ENCODE assay signal across 1 cellular context in the genomic region with DNA sequence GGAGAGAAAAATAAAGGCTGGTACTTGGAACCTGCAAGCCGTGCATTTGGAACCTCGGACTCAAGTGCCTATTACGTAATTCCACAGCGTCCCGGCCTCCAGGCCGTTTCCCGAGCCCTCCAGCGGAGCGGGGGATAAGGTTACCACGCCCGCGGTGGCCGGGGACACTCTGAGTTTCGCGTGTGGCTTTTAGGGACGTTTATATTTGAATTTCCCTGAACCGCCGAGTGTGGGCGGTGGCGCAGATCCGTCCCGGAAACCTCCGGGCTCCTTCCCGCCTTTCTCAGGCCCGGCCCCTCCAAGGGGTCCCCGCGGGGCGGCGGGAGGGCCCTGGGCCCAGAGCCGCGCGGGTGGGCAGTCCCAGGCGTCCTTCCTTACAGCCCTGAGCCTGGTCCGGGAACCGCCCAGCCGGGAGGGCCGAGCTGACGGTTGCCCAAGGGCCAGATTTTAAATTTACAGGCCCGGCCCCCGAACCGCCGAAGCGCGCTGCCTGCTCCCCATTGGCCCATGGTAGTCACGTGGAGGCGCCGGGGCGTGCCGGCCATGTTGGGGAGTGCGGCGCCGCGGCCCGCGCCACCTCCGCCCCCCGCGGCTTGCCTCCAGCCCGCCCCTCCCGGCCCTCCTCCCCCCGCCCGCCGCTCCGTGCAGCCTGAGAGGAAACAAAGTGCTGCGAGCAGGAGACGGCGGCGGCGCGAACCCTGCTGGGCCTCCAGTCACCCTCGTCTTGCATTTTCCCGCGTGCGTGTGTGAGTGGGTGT.
TF ChIP-seq lines count a peak whose summit lies in the region.

A gene with protein sequence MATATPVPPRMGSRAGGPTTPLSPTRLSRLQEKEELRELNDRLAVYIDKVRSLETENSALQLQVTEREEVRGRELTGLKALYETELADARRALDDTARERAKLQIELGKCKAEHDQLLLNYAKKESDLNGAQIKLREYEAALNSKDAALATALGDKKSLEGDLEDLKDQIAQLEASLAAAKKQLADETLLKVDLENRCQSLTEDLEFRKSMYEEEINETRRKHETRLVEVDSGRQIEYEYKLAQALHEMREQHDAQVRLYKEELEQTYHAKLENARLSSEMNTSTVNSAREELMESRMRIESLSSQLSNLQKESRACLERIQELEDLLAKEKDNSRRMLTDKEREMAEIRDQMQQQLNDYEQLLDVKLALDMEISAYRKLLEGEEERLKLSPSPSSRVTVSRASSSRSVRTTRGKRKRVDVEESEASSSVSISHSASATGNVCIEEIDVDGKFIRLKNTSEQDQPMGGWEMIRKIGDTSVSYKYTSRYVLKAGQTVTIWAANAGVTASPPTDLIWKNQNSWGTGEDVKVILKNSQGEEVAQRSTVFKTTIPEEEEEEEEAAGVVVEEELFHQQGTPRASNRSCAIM (plus strand): TSS at position 638 of the 758 bp plus-strand sequence. CDS start 373 bp downstream, outside the sequence.

TF ChIP-seq in HepG2, 621 proteins besides CTCF, POLR2A, EP300 and RAD21 (continued from another document and continues in another):
- TF ChIP-seq, protein P1, sequence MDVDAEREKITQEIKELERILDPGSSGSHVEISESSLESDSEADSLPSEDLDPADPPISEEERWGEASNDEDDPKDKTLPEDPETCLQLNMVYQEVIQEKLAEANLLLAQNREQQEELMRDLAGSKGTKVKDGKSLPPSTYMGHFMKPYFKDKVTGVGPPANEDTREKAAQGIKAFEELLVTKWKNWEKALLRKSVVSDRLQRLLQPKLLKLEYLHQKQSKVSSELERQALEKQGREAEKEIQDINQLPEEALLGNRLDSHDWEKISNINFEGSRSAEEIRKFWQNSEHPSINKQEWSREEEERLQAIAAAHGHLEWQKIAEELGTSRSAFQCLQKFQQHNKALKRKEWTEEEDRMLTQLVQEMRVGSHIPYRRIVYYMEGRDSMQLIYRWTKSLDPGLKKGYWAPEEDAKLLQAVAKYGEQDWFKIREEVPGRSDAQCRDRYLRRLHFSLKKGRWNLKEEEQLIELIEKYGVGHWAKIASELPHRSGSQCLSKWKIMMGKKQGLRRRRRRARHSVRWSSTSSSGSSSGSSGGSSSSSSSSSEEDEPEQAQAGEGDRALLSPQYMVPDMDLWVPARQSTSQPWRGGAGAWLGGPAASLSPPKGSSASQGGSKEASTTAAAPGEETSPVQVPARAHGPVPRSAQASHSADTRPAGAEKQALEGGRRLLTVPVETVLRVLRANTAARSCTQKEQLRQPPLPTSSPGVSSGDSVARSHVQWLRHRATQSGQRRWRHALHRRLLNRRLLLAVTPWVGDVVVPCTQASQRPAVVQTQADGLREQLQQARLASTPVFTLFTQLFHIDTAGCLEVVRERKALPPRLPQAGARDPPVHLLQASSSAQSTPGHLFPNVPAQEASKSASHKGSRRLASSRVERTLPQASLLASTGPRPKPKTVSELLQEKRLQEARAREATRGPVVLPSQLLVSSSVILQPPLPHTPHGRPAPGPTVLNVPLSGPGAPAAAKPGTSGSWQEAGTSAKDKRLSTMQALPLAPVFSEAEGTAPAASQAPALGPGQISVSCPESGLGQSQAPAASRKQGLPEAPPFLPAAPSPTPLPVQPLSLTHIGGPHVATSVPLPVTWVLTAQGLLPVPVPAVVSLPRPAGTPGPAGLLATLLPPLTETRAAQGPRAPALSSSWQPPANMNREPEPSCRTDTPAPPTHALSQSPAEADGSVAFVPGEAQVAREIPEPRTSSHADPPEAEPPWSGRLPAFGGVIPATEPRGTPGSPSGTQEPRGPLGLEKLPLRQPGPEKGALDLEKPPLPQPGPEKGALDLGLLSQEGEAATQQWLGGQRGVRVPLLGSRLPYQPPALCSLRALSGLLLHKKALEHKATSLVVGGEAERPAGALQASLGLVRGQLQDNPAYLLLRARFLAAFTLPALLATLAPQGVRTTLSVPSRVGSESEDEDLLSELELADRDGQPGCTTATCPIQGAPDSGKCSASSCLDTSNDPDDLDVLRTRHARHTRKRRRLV (CRISPR knock-in tag; IDR thresholded peaks at IDR 0.05): peak; percentile 88; the same call in 1 of the 2 replicates
- TF ChIP-seq, protein P2, sequence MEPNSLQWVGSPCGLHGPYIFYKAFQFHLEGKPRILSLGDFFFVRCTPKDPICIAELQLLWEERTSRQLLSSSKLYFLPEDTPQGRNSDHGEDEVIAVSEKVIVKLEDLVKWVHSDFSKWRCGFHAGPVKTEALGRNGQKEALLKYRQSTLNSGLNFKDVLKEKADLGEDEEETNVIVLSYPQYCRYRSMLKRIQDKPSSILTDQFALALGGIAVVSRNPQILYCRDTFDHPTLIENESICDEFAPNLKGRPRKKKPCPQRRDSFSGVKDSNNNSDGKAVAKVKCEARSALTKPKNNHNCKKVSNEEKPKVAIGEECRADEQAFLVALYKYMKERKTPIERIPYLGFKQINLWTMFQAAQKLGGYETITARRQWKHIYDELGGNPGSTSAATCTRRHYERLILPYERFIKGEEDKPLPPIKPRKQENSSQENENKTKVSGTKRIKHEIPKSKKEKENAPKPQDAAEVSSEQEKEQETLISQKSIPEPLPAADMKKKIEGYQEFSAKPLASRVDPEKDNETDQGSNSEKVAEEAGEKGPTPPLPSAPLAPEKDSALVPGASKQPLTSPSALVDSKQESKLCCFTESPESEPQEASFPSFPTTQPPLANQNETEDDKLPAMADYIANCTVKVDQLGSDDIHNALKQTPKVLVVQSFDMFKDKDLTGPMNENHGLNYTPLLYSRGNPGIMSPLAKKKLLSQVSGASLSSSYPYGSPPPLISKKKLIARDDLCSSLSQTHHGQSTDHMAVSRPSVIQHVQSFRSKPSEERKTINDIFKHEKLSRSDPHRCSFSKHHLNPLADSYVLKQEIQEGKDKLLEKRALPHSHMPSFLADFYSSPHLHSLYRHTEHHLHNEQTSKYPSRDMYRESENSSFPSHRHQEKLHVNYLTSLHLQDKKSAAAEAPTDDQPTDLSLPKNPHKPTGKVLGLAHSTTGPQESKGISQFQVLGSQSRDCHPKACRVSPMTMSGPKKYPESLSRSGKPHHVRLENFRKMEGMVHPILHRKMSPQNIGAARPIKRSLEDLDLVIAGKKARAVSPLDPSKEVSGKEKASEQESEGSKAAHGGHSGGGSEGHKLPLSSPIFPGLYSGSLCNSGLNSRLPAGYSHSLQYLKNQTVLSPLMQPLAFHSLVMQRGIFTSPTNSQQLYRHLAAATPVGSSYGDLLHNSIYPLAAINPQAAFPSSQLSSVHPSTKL (CRISPR knock-in tag; IDR thresholded peaks at IDR 0.05): peak; percentile 63
- TF ChIP-seq, protein P3, sequence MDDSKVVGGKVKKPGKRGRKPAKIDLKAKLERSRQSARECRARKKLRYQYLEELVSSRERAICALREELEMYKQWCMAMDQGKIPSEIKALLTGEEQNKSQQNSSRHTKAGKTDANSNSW (CRISPR knock-in tag; IDR thresholded peaks at IDR 0.05; ENCODE audit: borderline replicate concordance): no peak
- TF ChIP-seq SMYD3 (CRISPR knock-in tag; IDR thresholded peaks at IDR 0.05) (no peak), ZNF724P (CRISPR knock-in tag; IDR thresholded peaks at IDR 0.05; ENCODE audit: borderline replicate concordance) (peak; percentile 45; the same call in 1 of the 2 replicates), ZBTB42 (CRISPR knock-in tag; IDR thresholded peaks at IDR 0.05) (no peak), HNRNPH1 (optimal IDR thresholded peaks at IDR 0.05; ENCODE audit: low read depth, low read length) (no peak), ZNF20 (CRISPR knock-in tag; IDR thresholded peaks at IDR 0.05) (0 out of 2 replicates have a peak, but pooled peaks have one; percentile 84), ASH2L (IDR thresholded peaks at IDR 0.05; ENCODE audit: insufficient read length, low read depth, low read length) (peak; percentile 57), FOXA1 (IDR thresholded peaks at IDR 0.05) (no peak), FOXA1 (CRISPR knock-in tag; IDR thresholded peaks at IDR 0.05) (no peak), ZNF878 (CRISPR knock-in tag; IDR thresholded peaks at IDR 0.05) (no peak; the same call in 1 of the 2 replicates), FOXM1 (CRISPR knock-in tag; IDR thresholded peaks at IDR 0.05) (peak; percentile 85; the same call in 1 of the 2 replicates), U2AF2 (IDR thresholded peaks at IDR 0.05; ENCODE audit: low read depth, low read length) (no peak), POLR2AphosphoS2 (IDR thresholded peaks at IDR 0.05; ENCODE audit: low read depth, low read length) (no peak), MTF2 (CRISPR knock-in tag; IDR thresholded peaks at IDR 0.05; ENCODE audit: borderline replicate concordance) (no peak), GATAD1 (CRISPR knock-in tag; IDR thresholded peaks at IDR 0.05) (peak; percentile 40; the same call in 1 of the 2 replicates), ZNF556 (CRISPR knock-in tag; IDR thresholded peaks at IDR 0.05; ENCODE audit: borderline replicate concordance) (no peak), THAP11 (CRISPR knock-in tag; IDR thresholded peaks at IDR 0.05) (peak; percentile 63), FOSL2 (CRISPR knock-in tag; IDR thresholded peaks at IDR 0.05) (peak; percentile 37; the same call in 1 of the 2 replicates), CHCHD3 (CRISPR knock-in tag; IDR thresholded peaks at IDR 0.05) (no peak), HMG20A (CRISPR knock-in tag; IDR thresholded peaks at IDR 0.05; ENCODE audit: borderline replicate concordance) (no peak; the same call in 1 of the 2 replicates), MAFF (IDR thresholded peaks at IDR 0.05; ENCODE audit: low read depth, low read length) (no peak)
- TF ChIP-seq, protein P4, sequence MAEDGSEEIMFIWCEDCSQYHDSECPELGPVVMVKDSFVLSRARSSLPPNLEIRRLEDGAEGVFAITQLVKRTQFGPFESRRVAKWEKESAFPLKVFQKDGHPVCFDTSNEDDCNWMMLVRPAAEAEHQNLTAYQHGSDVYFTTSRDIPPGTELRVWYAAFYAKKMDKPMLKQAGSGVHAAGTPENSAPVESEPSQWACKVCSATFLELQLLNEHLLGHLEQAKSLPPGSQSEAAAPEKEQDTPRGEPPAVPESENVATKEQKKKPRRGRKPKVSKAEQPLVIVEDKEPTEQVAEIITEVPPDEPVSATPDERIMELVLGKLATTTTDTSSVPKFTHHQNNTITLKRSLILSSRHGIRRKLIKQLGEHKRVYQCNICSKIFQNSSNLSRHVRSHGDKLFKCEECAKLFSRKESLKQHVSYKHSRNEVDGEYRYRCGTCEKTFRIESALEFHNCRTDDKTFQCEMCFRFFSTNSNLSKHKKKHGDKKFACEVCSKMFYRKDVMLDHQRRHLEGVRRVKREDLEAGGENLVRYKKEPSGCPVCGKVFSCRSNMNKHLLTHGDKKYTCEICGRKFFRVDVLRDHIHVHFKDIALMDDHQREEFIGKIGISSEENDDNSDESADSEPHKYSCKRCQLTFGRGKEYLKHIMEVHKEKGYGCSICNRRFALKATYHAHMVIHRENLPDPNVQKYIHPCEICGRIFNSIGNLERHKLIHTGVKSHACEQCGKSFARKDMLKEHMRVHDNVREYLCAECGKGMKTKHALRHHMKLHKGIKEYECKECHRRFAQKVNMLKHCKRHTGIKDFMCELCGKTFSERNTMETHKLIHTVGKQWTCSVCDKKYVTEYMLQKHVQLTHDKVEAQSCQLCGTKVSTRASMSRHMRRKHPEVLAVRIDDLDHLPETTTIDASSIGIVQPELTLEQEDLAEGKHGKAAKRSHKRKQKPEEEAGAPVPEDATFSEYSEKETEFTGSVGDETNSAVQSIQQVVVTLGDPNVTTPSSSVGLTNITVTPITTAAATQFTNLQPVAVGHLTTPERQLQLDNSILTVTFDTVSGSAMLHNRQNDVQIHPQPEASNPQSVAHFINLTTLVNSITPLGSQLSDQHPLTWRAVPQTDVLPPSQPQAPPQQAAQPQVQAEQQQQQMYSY (CRISPR knock-in tag; IDR thresholded peaks at IDR 0.05): 0 out of 2 replicates have a peak, but pooled peaks have one; percentile 28
- TF ChIP-seq, protein P5, sequence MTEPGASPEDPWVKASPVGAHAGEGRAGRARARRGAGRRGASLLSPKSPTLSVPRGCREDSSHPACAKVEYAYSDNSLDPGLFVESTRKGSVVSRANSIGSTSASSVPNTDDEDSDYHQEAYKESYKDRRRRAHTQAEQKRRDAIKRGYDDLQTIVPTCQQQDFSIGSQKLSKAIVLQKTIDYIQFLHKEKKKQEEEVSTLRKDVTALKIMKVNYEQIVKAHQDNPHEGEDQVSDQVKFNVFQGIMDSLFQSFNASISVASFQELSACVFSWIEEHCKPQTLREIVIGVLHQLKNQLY (CRISPR knock-in tag; IDR thresholded peaks at IDR 0.05): no peak
- TF ChIP-seq, protein P6, sequence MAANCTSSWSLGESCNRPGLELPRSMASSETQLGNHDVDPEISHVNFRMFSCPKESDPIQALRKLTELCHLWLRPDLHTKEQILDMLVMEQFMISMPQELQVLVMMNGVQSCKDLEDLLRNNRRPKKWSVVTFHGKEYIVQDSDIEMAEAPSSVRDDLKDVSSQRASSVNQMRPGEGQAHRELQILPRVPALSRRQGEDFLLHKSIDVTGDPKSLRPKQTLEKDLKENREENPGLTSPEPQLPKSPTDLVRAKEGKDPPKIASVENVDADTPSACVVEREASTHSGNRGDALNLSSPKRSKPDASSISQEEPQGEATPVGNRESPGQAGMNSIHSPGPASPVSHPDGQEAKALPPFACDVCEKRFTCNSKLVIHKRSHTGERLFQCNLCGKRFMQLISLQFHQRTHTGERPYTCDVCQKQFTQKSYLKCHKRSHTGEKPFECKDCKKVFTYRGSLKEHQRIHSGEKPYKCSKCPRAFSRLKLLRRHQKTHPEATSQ (CRISPR knock-in tag; IDR thresholded peaks at IDR 0.05; ENCODE audit: borderline replicate concordance): no peak
- TF ChIP-seq, protein P7, sequence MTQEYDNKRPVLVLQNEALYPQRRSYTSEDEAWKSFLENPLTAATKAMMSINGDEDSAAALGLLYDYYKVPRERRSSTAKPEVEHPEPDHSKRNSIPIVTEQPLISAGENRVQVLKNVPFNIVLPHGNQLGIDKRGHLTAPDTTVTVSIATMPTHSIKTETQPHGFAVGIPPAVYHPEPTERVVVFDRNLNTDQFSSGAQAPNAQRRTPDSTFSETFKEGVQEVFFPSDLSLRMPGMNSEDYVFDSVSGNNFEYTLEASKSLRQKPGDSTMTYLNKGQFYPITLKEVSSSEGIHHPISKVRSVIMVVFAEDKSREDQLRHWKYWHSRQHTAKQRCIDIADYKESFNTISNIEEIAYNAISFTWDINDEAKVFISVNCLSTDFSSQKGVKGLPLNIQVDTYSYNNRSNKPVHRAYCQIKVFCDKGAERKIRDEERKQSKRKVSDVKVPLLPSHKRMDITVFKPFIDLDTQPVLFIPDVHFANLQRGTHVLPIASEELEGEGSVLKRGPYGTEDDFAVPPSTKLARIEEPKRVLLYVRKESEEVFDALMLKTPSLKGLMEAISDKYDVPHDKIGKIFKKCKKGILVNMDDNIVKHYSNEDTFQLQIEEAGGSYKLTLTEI (CRISPR knock-in tag; conservative IDR thresholded peaks at IDR 0.05): no peak
- TF ChIP-seq, protein P8, sequence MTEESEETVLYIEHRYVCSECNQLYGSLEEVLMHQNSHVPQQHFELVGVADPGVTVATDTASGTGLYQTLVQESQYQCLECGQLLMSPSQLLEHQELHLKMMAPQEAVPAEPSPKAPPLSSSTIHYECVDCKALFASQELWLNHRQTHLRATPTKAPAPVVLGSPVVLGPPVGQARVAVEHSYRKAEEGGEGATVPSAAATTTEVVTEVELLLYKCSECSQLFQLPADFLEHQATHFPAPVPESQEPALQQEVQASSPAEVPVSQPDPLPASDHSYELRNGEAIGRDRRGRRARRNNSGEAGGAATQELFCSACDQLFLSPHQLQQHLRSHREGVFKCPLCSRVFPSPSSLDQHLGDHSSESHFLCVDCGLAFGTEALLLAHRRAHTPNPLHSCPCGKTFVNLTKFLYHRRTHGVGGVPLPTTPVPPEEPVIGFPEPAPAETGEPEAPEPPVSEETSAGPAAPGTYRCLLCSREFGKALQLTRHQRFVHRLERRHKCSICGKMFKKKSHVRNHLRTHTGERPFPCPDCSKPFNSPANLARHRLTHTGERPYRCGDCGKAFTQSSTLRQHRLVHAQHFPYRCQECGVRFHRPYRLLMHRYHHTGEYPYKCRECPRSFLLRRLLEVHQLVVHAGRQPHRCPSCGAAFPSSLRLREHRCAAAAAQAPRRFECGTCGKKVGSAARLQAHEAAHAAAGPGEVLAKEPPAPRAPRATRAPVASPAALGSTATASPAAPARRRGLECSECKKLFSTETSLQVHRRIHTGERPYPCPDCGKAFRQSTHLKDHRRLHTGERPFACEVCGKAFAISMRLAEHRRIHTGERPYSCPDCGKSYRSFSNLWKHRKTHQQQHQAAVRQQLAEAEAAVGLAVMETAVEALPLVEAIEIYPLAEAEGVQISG (CRISPR knock-in tag; IDR thresholded peaks at IDR 0.05): peak; percentile 58
